Comparison of ENCODE assay signal across 10 cellular contexts in the genomic region with DNA sequence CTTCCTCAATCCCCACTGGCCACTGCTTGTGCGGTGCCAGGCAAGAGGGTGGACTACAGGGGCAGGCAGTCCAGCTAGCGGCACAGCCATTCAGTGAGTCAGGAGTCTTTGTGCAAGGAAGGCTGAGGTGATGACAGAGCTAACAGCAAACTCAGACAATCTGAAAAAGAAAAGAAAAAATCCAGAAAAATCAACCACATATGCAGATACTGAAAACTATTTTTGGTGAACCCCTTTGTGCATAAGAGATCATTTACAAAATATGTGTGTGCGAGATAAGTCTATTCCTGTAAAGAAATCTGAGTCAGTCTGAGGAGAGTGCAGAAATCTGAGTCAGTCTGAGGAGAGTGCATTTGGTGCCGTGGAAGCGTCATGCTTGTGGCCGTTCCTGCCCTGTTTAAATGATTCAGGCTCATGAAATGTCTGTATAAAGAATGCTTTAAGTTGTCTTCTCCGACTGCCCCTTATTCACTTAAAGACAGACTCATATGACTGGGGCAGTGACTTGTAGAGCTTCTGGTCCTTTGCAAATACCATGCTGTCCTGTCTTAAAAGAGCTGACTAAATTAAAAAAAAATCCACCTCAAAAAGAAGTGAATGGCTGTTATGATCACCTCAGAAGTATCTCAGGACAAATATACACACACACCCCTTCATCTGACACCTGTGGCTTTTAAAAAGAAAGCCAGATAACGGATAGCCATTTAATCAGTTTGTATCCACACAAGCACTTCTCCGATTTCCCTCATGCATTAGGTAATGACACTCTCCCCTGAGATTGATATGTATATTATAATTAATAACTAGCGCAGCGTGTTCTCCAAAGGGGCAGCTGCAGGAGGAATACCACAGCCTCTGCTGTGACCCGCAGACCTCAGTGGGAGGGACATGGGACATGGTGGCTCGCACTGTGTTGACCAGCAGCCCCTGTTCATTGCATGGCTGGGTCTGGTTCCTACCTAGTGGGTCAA. TPM values are rescaled to one million over a fixed set of nuclear protein-coding genes. Genes with fewer than 3 reads are reported as not detected.
DNase-seq lines count a peak whose midpoint lies in the region; ATAC-seq, FAIRE-seq and TF ChIP-seq lines count a peak whose summit lies in the region.
"Had no signal": no experiment of that assay in that cellular context is flagged by ENCODE, and none has a peak within 500 bp of the region (broad histone marks: within the 10 kb centered on the region; RNA-seq: fewer than 3 reads in every experiment).

No MANE protein-coding gene starts in this region.

- no peak overlapping the region for H3K4me3 ChIP-seq in HepG2 (replicated peaks in 1 of 3; ENCODE audit: insufficient read depth in 1 of 3, low read depth in 2 of 3, low read length in 3 of 3)
- H3K4me3 ChIP-seq in vagina: no peak overlapping the region
- no peak overlapping the region for H3K4me3 ChIP-seq in testis

- peak; percentile 68 to 91 for ATAC-seq in activated T-cell treated with anti-CD3 and anti-CD28 coated beads, Interleukin-2, amount 50 U/mL, for 72 hours (replicated peaks in 1 of 2)
- ATAC-seq in HepG2: peak; percentile 69
- ATAC-seq in HG02678 (IDR thresholded peaks at IDR 0.05; ENCODE audit: unreplicated experiment): no peak
- no peak for ATAC-seq in effector memory CD8-positive, alpha-beta T cell (replicated peaks)

- H3K4me2 ChIP-seq in HepG2 (ENCODE audit: low read depth, low read length): no peak overlapping the region

- no peak for TF ChIP-seq CTCF in brain (conservative IDR thresholded peaks at IDR 0.05)
- no peak for TF ChIP-seq CTCF in HepG2 (CRISPR knock-in tag; IDR thresholded peaks at IDR 0.05)
- TF ChIP-seq CTCF in vagina (IDR thresholded peaks at IDR 0.05): no peak
- no peak for TF ChIP-seq CTCF in testis (IDR thresholded peaks at IDR 0.05)

- H3K9ac ChIP-seq in HepG2 (ENCODE audit: insufficient read depth, low read depth, low read length): no peak overlapping the region

- no peaks in the 10 kb centered on the region for H3K9me3 Mint-ChIP-seq in activated T-cell treated with anti-CD3 and anti-CD28 coated beads, Interleukin-2, amount 50 U/mL, for 72 hours
- H3K9me3 Mint-ChIP-seq in brain: no peaks in the 10 kb centered on the region
- H3K9me3 Mint-ChIP-seq in effector memory CD8-positive, alpha-beta T cell: no peaks in the 10 kb centered on the region

- no peaks in the 10 kb centered on the region; a peak in 1 of 5 replicates for H3K27me3 ChIP-seq in HepG2 (ENCODE audit: control insufficient read depth in 1 of 2, insufficient read depth in 2 of 2, low read length in 2 of 2)
- H3K27me3 ChIP-seq in vagina: no peaks in the 10 kb centered on the region
- H3K27me3 ChIP-seq in testis: no peaks in the 10 kb centered on the region

- no peak for DNase-seq in activated T-cell treated with anti-CD3 and anti-CD28 coated beads, Interleukin-2, amount 50 U/mL, for 72 hours
- no peak for DNase-seq in activated T-cell treated with anti-CD3 and anti-CD28 coated beads, Interleukin-2, amount 50 U/mL, for 1 hour
- DNase-seq in HepG2 (ENCODE audit: low spot score) (no peak), vagina (ENCODE audit: extremely low spot score in 2 of 2) (no peak), testis (no peak)
- no peak for DNase-seq in effector memory CD8-positive, alpha-beta T cell
- DNase-seq: Kasumi-1 had no signal

- no peak overlapping the region for H2AFZ ChIP-seq in HepG2 (ENCODE audit: low read length)

- H3K4me3 Mint-ChIP-seq in activated T-cell treated with anti-CD3 and anti-CD28 coated beads, Interleukin-2, amount 50 U/mL, for 72 hours: peak overlapping the region in 1 of 2 donors; percentile 36
- H3K4me3 Mint-ChIP-seq in brain: peak overlapping the region in 3 of 5 experiments; percentile 10 to 65 (median 59)
- no peak overlapping the region for H3K4me3 Mint-ChIP-seq in effector memory CD8-positive, alpha-beta T cell

- H3K9me3 ChIP-seq in HepG2 (ENCODE audit: low read length) (no peaks in the 10 kb centered on the region), vagina (no peaks in the 10 kb centered on the region), testis (no peaks in the 10 kb centered on the region)

- CTCF ChIA-PET in HepG2 (lab: Yijun Ruan, JAX; ENCODE audit: low intra/inter-chr PET ratio, low total read pairs): no interaction called here

- FAIRE-seq in HepG2 (lab: Jason Lieb, UNC): no peak
- FAIRE-seq: colon had no signal

- peak overlapping the region; percentile 74 for H3K27ac Mint-ChIP-seq in activated T-cell treated with anti-CD3 and anti-CD28 coated beads, Interleukin-2, amount 50 U/mL, for 72 hours
- H3K27ac Mint-ChIP-seq in brain: peak overlapping the region in 4 of 5 experiments; percentile 44 to 88 (median 80)
- peak overlapping the region in 1 of 2 donors; percentile 5 for H3K27ac Mint-ChIP-seq in effector memory CD8-positive, alpha-beta T cell

- no peak for TF ChIP-seq RAD21 in HepG2 (CRISPR knock-in tag; IDR thresholded peaks at IDR 0.05)

- intact Hi-C loops in HepG2 (cut with micrococcal nuclease; ENCODE audit: unreplicated experiment): no loop called here
- intact Hi-C loops in vagina (cut with DNase I): loop anchor here (10.0 kb wide), 1 partner anchor 46 kb away; the partner anchor contains the start of gene TRIO
- intact Hi-C loops in testis (cut with DNase I; ENCODE audit: low total_unique reads): no loop called here

- peaks cover 29% of the 10 kb centered on the region for H3K4me1 ChIP-seq in HepG2 (ENCODE audit: insufficient read depth, low read length)
- peaks cover 54% of the 10 kb centered on the region for H3K4me1 ChIP-seq in vagina
- peaks cover 5% of the 10 kb centered on the region for H3K4me1 ChIP-seq in testis

- no peak for TF ChIP-seq EP300 in HepG2 (IDR thresholded peaks at IDR 0.05; ENCODE audit: low read depth in 2 of 2, low read length in 2 of 2)
- TF ChIP-seq EP300 in HepG2 (CRISPR knock-in tag; IDR thresholded peaks at IDR 0.05; ENCODE audit: borderline replicate concordance): no peak

- no peaks in the 10 kb centered on the region for H3K27me3 Mint-ChIP-seq in activated T-cell treated with anti-CD3 and anti-CD28 coated beads, Interleukin-2, amount 50 U/mL, for 72 hours (ENCODE audit: low read depth)
- H3K27me3 Mint-ChIP-seq in brain: no peaks in the 10 kb centered on the region
- peaks cover 9 to 19% of the 10 kb centered on the region in 2 donors for H3K27me3 Mint-ChIP-seq in effector memory CD8-positive, alpha-beta T cell

- H3K36me3 Mint-ChIP-seq in activated T-cell treated with anti-CD3 and anti-CD28 coated beads, Interleukin-2, amount 50 U/mL, for 72 hours (ENCODE audit: insufficient read depth in 2 of 2): no peaks in the 10 kb centered on the region
- peaks cover 3% of the 10 kb centered on the region for H3K36me3 Mint-ChIP-seq in brain
- no peaks in the 10 kb centered on the region for H3K36me3 Mint-ChIP-seq in effector memory CD8-positive, alpha-beta T cell (ENCODE audit: insufficient read depth)

- peaks cover 15% of the 10 kb centered on the region for H4K20me1 ChIP-seq in HepG2 (ENCODE audit: insufficient read depth, low read length)

- H3K36me3 ChIP-seq in HepG2 (replicated peaks in 1 of 2; ENCODE audit: control insufficient read depth in 1 of 2, insufficient read depth in 2 of 2, low read length in 2 of 2): no peaks in the 10 kb centered on the region
- no peaks in the 10 kb centered on the region for H3K36me3 ChIP-seq in vagina
- no peaks in the 10 kb centered on the region for H3K36me3 ChIP-seq in testis (ENCODE audit: low read depth, missing control alignments)

- peaks cover 99% of the 10 kb centered on the region for H3K79me2 ChIP-seq in HepG2 (ENCODE audit: insufficient read depth, low read length)

- H3K27ac ChIP-seq in HepG2 (ENCODE audit: extremely low read length, insufficient read depth, low read length) (no peak overlapping the region), vagina (peak overlapping the region; percentile 45), testis (no peak overlapping the region)

- TF ChIP-seq POLR2A in HepG2 (IDR thresholded peaks at IDR 0.05; ENCODE audit: insufficient read depth in 1 of 2, low read depth in 2 of 2, low read length in 2 of 2) (no peak), vagina (IDR thresholded peaks at IDR 0.05) (no peak), testis (IDR thresholded peaks at IDR 0.05) (no peak)

- H3K4me1 Mint-ChIP-seq in activated T-cell treated with anti-CD3 and anti-CD28 coated beads, Interleukin-2, amount 50 U/mL, for 72 hours (ENCODE audit: low read depth): no peaks in the 10 kb centered on the region
- peaks cover 94% of the 10 kb centered on the region for H3K4me1 Mint-ChIP-seq in brain
- peaks cover 0 to 4% of the 10 kb centered on the region in 2 donors for H3K4me1 Mint-ChIP-seq in effector memory CD8-positive, alpha-beta T cell (ENCODE audit: low read depth in 2 of 2)

- BruUV-seq in HepG2 (replicated peaks; lab: Mats Ljungman, UMichigan): no TSS peak

- POLR2A ChIA-PET in HepG2 (lab: Yijun Ruan, JAX): no interaction called here

- in situ Hi-C loops in HepG2 (cut with HindIII; ENCODE audit: extremely low pct_ligation_motif_present, low pct_unique_long_range_greater_than_20kb): no loop called here

- 94% methylated on average over 13 of the region's 13 CpGs for WGBS in HepG2 (ENCODE audit: low lambda C conversion rate)
- WGBS in testis, 2 donors: 60 to 67% methylated on average over 13 of the region's 13 CpGs

RNA-seq across cellular contexts. Expression of gene TRIO, which starts 47.3 kb away (rescaled TPM):
- total RNA-seq in activated T-cell treated with anti-CD3 and anti-CD28 coated beads, Interleukin-2, amount 50 U/mL, for 72 hours: 10 to 100 TPM; 13.2 to 14.0 TPM
- 47.4 TPM for polyA plus RNA-seq in brain (ENCODE audit: insufficient read depth, low read depth, low replicate concordance)
- 40.1 and 45.2 TPM in 2 replicates for total RNA-seq in HepG2 (2016; rRNA removed; fragmentation: Illumina TruSeq; extraction: Trizol)
- total RNA-seq in HepG2 (2016; cell fraction: cytosol; rRNA removed; fragmentation: Illumina TruSeq; extraction: Trizol; ENCODE audit: low read depth): 21.2 and 24.0 TPM in 2 replicates
- 33.5 and 38.3 TPM in 2 replicates for total RNA-seq in HepG2 (2016; cell fraction: insoluble cytoplasmic fraction; rRNA removed; fragmentation: Illumina TruSeq; extraction: Trizol)
- 21.6 and 23.8 TPM in 2 replicates for total RNA-seq in HepG2 (2016; cell fraction: membrane; rRNA removed; fragmentation: Illumina TruSeq; extraction: Trizol)
- total RNA-seq in HepG2 (2016; cell fraction: nucleus; rRNA removed; fragmentation: Illumina TruSeq; extraction: Trizol): 110 and 124 TPM in 2 replicates
- 45.9 and 54.9 TPM in 2 replicates for polyA plus RNA-seq in HepG2 (2011; rRNA removed)
- 21.6 and 26.5 TPM in 2 replicates for polyA plus RNA-seq in HepG2 (2011; cell fraction: cytosol; rRNA removed)
- polyA plus RNA-seq in HepG2 (2011; cell fraction: nucleus; rRNA removed): 164 and 205 TPM in 2 replicates
- 38.4 and 43.8 TPM in 2 replicates for polyA plus RNA-seq in HepG2 (2012)
- polyA plus RNA-seq in HepG2 (2016; cell fraction: cytosol; fragmentation: Illumina TruSeq; extraction: Trizol; ENCODE audit: low read depth): 0.63 and 1.0 TPM in 2 replicates
- 11.0 and 18.7 TPM in 2 replicates for polyA plus RNA-seq in HepG2 (2016; cell fraction: insoluble cytoplasmic fraction; fragmentation: Illumina TruSeq; extraction: Trizol; ENCODE audit: low read depth)
- polyA plus RNA-seq in HepG2 (2016; cell fraction: membrane; fragmentation: Illumina TruSeq; extraction: Trizol; ENCODE audit: low read depth): 2.1 and 2.3 TPM in 2 replicates
- 112 and 131 TPM in 2 replicates for polyA plus RNA-seq in HepG2 (2016; cell fraction: nucleus; fragmentation: Illumina TruSeq; extraction: Trizol; ENCODE audit: insufficient read depth, low read depth)
- polyA minus RNA-seq in HepG2 (2011; rRNA and poly(A)+ RNA removed; ENCODE audit: low replicate concordance): 240 and 302 TPM in 2 replicates
- 39.7 and 40.6 TPM in 2 replicates for polyA minus RNA-seq in HepG2 (2011; cell fraction: cytosol; rRNA and poly(A)+ RNA removed)
- polyA minus RNA-seq in HepG2 (2011; cell fraction: nucleus; rRNA and poly(A)+ RNA removed): 318 and 321 TPM in 2 replicates
- total RNA-seq in vagina: 142 TPM
- total RNA-seq in testis: 100 to 1,000 TPM; 249 to 295 TPM
- 47.2 TPM for polyA plus RNA-seq in testis (ENCODE audit: insufficient read depth, low read depth, low replicate concordance)

Comparison
In these comparisons a context has a peak if more than half of its experiments do, and no peak if none do; other contexts are left out.
1. ATAC-seq: peak in activated T-cell treated with anti-CD3 and anti-CD28 coated beads, Interleukin-2, amount 50 U/mL, for 72 hours (2 of 2) and HepG2 (single experiment); none in HG02678 (single experiment) and effector memory CD8-positive, alpha-beta T cell (single experiment).
2. H3K4me3 Mint-ChIP-seq: peak in brain (3 of 5); none in effector memory CD8-positive, alpha-beta T cell (0 of 2).